8 cellular contexts compared by ENCODE assay signal in the genomic region with DNA sequence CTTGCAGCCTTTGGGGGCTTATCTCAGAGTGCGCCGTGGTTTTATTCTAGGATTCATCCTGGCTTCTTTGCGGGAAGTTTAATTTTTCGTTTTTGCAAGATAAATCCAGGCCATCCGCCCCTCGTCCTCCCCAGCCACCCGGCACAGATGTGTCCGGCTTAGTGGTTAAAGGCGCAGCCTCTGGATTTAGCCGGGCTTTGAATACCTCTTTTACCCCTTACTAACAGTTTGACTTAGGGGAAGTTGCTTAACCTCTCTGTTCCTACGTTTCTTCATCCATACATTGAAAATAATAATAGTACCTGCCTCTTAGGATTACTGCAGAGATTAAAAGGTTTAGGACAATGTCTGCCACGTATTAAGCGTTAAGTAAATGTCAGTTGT. TPM values are rescaled to one million over a fixed set of nuclear protein-coding genes. Genes with fewer than 3 reads are reported as not detected.
DNase-seq lines count a peak whose midpoint lies in the region; ATAC-seq and TF ChIP-seq lines count a peak whose summit lies in the region.

No MANE protein-coding gene starts in this region.

- CTCF ChIA-PET in A673 (lab: Charles Lee), result no interaction called here

- H3K4me1 ChIP-seq in A673 (ENCODE audit: insufficient read depth, low read length, poor library complexity, severe bottlenecking), result peaks cover 13% of the 10 kb centered on the region
- no peaks in the 10 kb centered on the region for H3K4me1 ChIP-seq in SJCRH30
- peaks cover 7% of the 10 kb centered on the region for H3K4me1 ChIP-seq in effector memory CD4-positive, alpha-beta T cell (ENCODE audit: control insufficient read depth, insufficient read depth, low read length, poor library complexity, severe bottlenecking)
- H3K4me1 ChIP-seq in mucosa of descending colon (ENCODE audit: low read depth), result peaks cover 11% of the 10 kb centered on the region

- POLR2A ChIA-PET in A673 (lab: Charles Lee; ENCODE audit: low non-redundant PET), result no interaction called here

- DNase-seq in A673 (ENCODE audit: low spot score), result peak; percentile 21
- peak; percentile 64 for DNase-seq in GF-D8 (lab: John Stamatoyannopoulos, UW)
- peak in 1 of 2 experiments; percentile 44 for DNase-seq in SJCRH30
- DNase-seq in effector memory CD4-positive, alpha-beta T cell, result no peak
- DNase-seq in mucosa of descending colon, result no peak
- DNase-seq in putamen (ENCODE audit: low spot score), result no peak
- no peak for DNase-seq in T1000 (lab: John Stamatoyannopoulos, UW)

- TF ChIP-seq CTCF in A673 (conservative IDR thresholded peaks at IDR 0.05; ENCODE audit: low read depth, low read length) (no peak), mucosa of descending colon (IDR thresholded peaks at IDR 0.05) (no peak)

- ATAC-seq in HG03095 (IDR thresholded peaks at IDR 0.05; ENCODE audit: unreplicated experiment), result peak; percentile 11
- peak; percentile 13 for ATAC-seq in mucosa of descending colon

- BruUV-seq in A673 (replicated peaks; lab: Mats Ljungman, UMichigan), result no TSS peak

- H3K36me3 ChIP-seq in A673 (ENCODE audit: insufficient read depth, low read length, poor library complexity, severe bottlenecking) (peaks cover 39% of the 10 kb centered on the region), SJCRH30 (peaks cover 8% of the 10 kb centered on the region; the same call in 1 of the 2 replicates), mucosa of descending colon (ENCODE audit: low read depth) (no peaks in the 10 kb centered on the region)
- no peaks in the 10 kb centered on the region for H3K36me3 ChIP-seq in effector memory CD4-positive, alpha-beta T cell (ENCODE audit: control insufficient read depth, insufficient read depth, low read length)

- H3K27ac ChIP-seq in A673 (ENCODE audit: low read depth, low read length, poor library complexity, severe bottlenecking) (peak overlapping the region; percentile 90), SJCRH30 (peak overlapping the region; percentile 95)
- peak overlapping the region; percentile 47 for H3K27ac ChIP-seq in effector memory CD4-positive, alpha-beta T cell (ENCODE audit: insufficient read depth, low read length, poor library complexity, severe bottlenecking)

- H3K9me3 ChIP-seq in A673 (ENCODE audit: low read depth, low read length, poor library complexity, severe bottlenecking) (no peaks in the 10 kb centered on the region), SJCRH30 (replicated peaks) (no peaks in the 10 kb centered on the region), mucosa of descending colon (no peaks in the 10 kb centered on the region)
- H3K9me3 ChIP-seq in effector memory CD4-positive, alpha-beta T cell (ENCODE audit: control insufficient read depth, low read length), result no peaks in the 10 kb centered on the region

- H3K4me3 ChIP-seq in A673 (ENCODE audit: low read depth, low read length, poor library complexity, severe bottlenecking) (peak overlapping the region; percentile 79), SJCRH30 (peak overlapping the region; percentile 72), mucosa of descending colon (peak overlapping the region; percentile 67)
- peak overlapping the region; percentile 83 for H3K4me3 ChIP-seq in effector memory CD4-positive, alpha-beta T cell (ENCODE audit: insufficient read depth, low read depth, low read length, poor library complexity, severe bottlenecking)

- intact Hi-C loops in A673 (cut with micrococcal nuclease; ENCODE audit: unreplicated experiment), result no loop called here
- intact Hi-C loops in mucosa of descending colon (cut with DNase I, micrococcal nuclease), result no loop called here

- H3K27me3 ChIP-seq in A673 (replicated peaks; ENCODE audit: insufficient read depth, low read depth, low read length, poor library complexity), result no peaks in the 10 kb centered on the region
- no peaks in the 10 kb centered on the region for H3K27me3 ChIP-seq in SJCRH30
- H3K27me3 ChIP-seq in effector memory CD4-positive, alpha-beta T cell (replicated peaks; ENCODE audit: control insufficient read depth, insufficient read depth, low read length, poor library complexity, severe bottlenecking), result no peaks in the 10 kb centered on the region

RNA-seq across cellular contexts. Expression of a gene that starts 0.7 kb away (rescaled TPM):
- total RNA-seq in A673 (2021), result 98.5 and 102 TPM in 2 replicates
- 43.5 and 43.9 TPM in 2 replicates for total RNA-seq in SJCRH30 (2014; rRNA removed; shearing (Covaris generic))
- 10 to 100 TPM; 14.8 to 30.2 (median 14.9) TPM for total RNA-seq in mucosa of descending colon

RNA-seq across cellular contexts. Expression of a gene that starts 40.3 kb away (rescaled TPM):
- total RNA-seq in A673 (2021) (3.3 and 3.5 TPM in 2 replicates), mucosa of descending colon (10 to 100 TPM; 21.5 to 63.9 (median 53.3) TPM)
- total RNA-seq in SJCRH30 (2014; rRNA removed; shearing (Covaris generic)), result 1.1 and 1.4 TPM in 2 replicates

Comparison
In these comparisons a context has a peak if more than half of its experiments do, and no peak if none do; other contexts are left out.
1. DNase-seq: peak in A673 (single experiment) and GF-D8 (single experiment); none in effector memory CD4-positive, alpha-beta T cell (0 of 3), mucosa of descending colon (0 of 3), putamen (single experiment) and T1000 (single experiment).
2. Peak in every context shown above with its lines, with median percentiles within 50 percentile points of each other: H3K27ac ChIP-seq and H3K4me3 ChIP-seq.